Comparison of ENCODE assay signal across 9 cellular contexts in the genomic region with DNA sequence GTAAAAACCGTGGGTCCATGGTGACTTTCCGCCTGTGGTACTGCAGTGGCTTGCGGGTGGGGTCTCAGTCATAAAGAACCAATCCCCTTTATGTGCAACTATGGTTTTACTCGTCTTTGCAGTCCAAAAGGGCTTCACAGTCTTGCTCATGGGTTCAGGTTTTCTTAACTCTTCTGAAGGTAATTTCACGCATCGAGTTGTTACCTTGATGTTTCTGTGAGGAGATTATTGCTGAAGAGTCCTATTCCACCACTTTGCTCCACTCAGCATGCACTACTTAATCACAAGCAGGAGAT. TPM values are rescaled to one million over a fixed set of nuclear protein-coding genes. Genes with fewer than 3 reads are reported as not detected.
DNase-seq lines count a peak whose midpoint lies in the region; ATAC-seq and TF ChIP-seq lines count a peak whose summit lies in the region.
"Had no signal": no experiment of that assay in that cellular context is flagged by ENCODE, and none has a peak within 500 bp of the region (broad histone marks: within the 10 kb centered on the region; RNA-seq: fewer than 3 reads in every experiment).

No MANE protein-coding gene starts in this region.

- H3K27me3 Mint-ChIP-seq in Calu3 (ENCODE audit: unreplicated experiment): no peaks in the 10 kb centered on the region
- peaks cover 0 to 15% of the 10 kb centered on the region in 2 donors for H3K27me3 Mint-ChIP-seq in natural killer cell (ENCODE audit: low read depth in 2 of 2)
- H3K27me3 Mint-ChIP-seq: brain had no signal

- H3K4me1 Mint-ChIP-seq in Calu3 (ENCODE audit: low read depth, unreplicated experiment): peaks cover 10% of the 10 kb centered on the region
- H3K4me1 Mint-ChIP-seq in natural killer cell: peaks cover 8 to 10% of the 10 kb centered on the region in 2 donors
- H3K4me1 Mint-ChIP-seq: brain had no signal

- DNase-seq in Calu3: no peak
- DNase-seq in adipocyte (ENCODE audit: low read depth): no peak
- no peak for DNase-seq in natural killer cell
- DNase-seq in ACHN: no peak
- no peak for DNase-seq in NCI-H1436 (lab: John Stamatoyannopoulos, UW)
- DNase-seq in SIG-M5 treated with dmso at 0.1 percent for 504 hours (lab: John Stamatoyannopoulos, UW; ENCODE audit: unreplicated experiment): no peak
- no peak for DNase-seq in dedifferentiated amniotic fluid mesenchymal stem cell (ENCODE audit: extremely low spot score)

- no TSS peak for BruUV-seq in Calu3 (replicated peaks; lab: Mats Ljungman, UMichigan)

- ATAC-seq in HG02885 (IDR thresholded peaks at IDR 0.05; ENCODE audit: poor library complexity, unreplicated experiment) (peak; percentile 26), natural killer cell (no peak)

- H3K4me3 Mint-ChIP-seq in Calu3 (ENCODE audit: low read depth, unreplicated experiment) (peak overlapping the region; percentile 61), natural killer cell (peak overlapping the region; percentile 67)

- CTCF ChIA-PET in Calu3 (lab: Charles Lee): no interaction called here

- H3K36me3 Mint-ChIP-seq in Calu3 (ENCODE audit: insufficient read depth, unreplicated experiment): peaks cover 5% of the 10 kb centered on the region
- peaks cover 12% of the 10 kb centered on the region for H3K36me3 Mint-ChIP-seq in natural killer cell
- H3K36me3 Mint-ChIP-seq: brain had no signal

- H3K27me3 ChIP-seq in adipocyte (replicated peaks; ENCODE audit: control insufficient read depth, insufficient read depth, low read length): no peaks in the 10 kb centered on the region

- no peak for TF ChIP-seq CTCF in Calu3 (IDR thresholded peaks at IDR 0.05; ENCODE audit: unreplicated experiment)
- peak; percentile 5 for TF ChIP-seq CTCF in natural killer cell (IDR thresholded peaks at IDR 0.05)

- in situ Hi-C loops in ACHN (cut with HindIII; ENCODE audit: low pct_ligation_motif_present, low pct_unique_long_range_greater_than_20kb, low sequenced_read_pairs): no loop called here

- intact Hi-C loops in Calu3 (cut with micrococcal nuclease; ENCODE audit: unreplicated experiment): loop anchor here (1.0 to 5.0 kb wide), 5 partner anchors 46 to 236 kb away; a partner anchor contains a TSS
- intact Hi-C loops in natural killer cell (cut with micrococcal nuclease): loop anchor here (1.0 to 2.0 kb wide), 3 partner anchors 68 to 168 kb away; no protein-coding TSS in a partner anchor

- no peaks in the 10 kb centered on the region for H3K4me1 ChIP-seq in adipocyte (ENCODE audit: control insufficient read depth, insufficient read depth, low read length)

- H3K9me3 Mint-ChIP-seq in Calu3 (ENCODE audit: low read depth, unreplicated experiment) (no peaks in the 10 kb centered on the region), natural killer cell (peaks cover 0 to 3% of the 10 kb centered on the region in 2 donors)

- peak overlapping the region; percentile 50 for H3K27ac Mint-ChIP-seq in Calu3 (ENCODE audit: unreplicated experiment)
- H3K27ac Mint-ChIP-seq in natural killer cell: peak overlapping the region; percentile 34 to 85

- H3K9me3 ChIP-seq in adipocyte (ENCODE audit: control insufficient read depth, low read length): no peaks in the 10 kb centered on the region

- no peaks in the 10 kb centered on the region for H3K36me3 ChIP-seq in adipocyte (ENCODE audit: control insufficient read depth, insufficient read depth, low read length, severe bottlenecking)

- peak overlapping the region; percentile 81 for H3K9ac ChIP-seq in adipocyte (ENCODE audit: low read length)

- peak overlapping the region; percentile 78 for H3K4me3 ChIP-seq in adipocyte (ENCODE audit: low read length)

RNA-seq across cellular contexts. Expression of a gene that starts 41.5 kb away (rescaled TPM):
- total RNA-seq in Calu3 (2022): 1.6 and 2.2 TPM in 2 replicates
- 1 to 10 TPM; 1.4 to 4.6 (median 2.8) TPM for total RNA-seq in natural killer cell

RNA-seq across cellular contexts. Expression of a gene that starts 45.6 kb away (rescaled TPM):
- total RNA-seq in Calu3 (2022): 33.5 and 45.4 TPM in 2 replicates
- 10 to 100 TPM; 49.7 to 52.9 (median 52.1) TPM for total RNA-seq in natural killer cell
